18 cellular contexts compared by ENCODE assay signal in genomic region chrX:1334854-1335253, GRCh38. TPM values are rescaled to one million over a fixed set of nuclear protein-coding genes. Genes with fewer than 3 reads are reported as not detected.
"Had no signal": no experiment of that assay in that cellular context is flagged by ENCODE, and none has a peak within 500 bp of the region (broad histone marks: within the 10 kb centered on the region; RNA-seq: fewer than 3 reads in every experiment).

No MANE protein-coding gene starts in this region.

- H3K27ac ChIP-seq: cardiac muscle cell, left lung, ovary, uterus had no signal

- ATAC-seq: activated T-cell treated with anti-CD3 and anti-CD28 coated beads, Interleukin-2, amount 50 U/mL, for 72 hours had no signal

- H3K9me3 Mint-ChIP-seq: neural crest cell had no signal

- H3K4me3 Mint-ChIP-seq: activated T-cell treated with anti-CD3 and anti-CD28 coated beads, Interleukin-2, amount 50 U/mL, for 72 hours; neural crest cell; stimulated activated naive CD8-positive, alpha-beta T cell treated with anti-CD3 and anti-CD28 coated beads, Interleukin-15, Interleukin-2, amounts not matched to agents 100 ng/mL and 50 ng/mL, for 24 hours; T-helper 1 cell treated with Interleukin-12 subunit alpha and Interleukin-12 subunit beta and Interleukin-4 antibody, amounts not matched to agents 30 μg/mL and 1 μg/mL, for 36 hours had no signal

- H3K27ac Mint-ChIP-seq: activated T-cell treated with anti-CD3 and anti-CD28 coated beads, Interleukin-2, amount 50 U/mL, for 72 hours; stimulated activated naive CD8-positive, alpha-beta T cell treated with anti-CD3 and anti-CD28 coated beads, Interleukin-15, Interleukin-2, amounts not matched to agents 100 ng/mL and 50 ng/mL, for 24 hours had no signal

- DNase-seq: activated CD4-positive, alpha-beta T cell treated with anti-CD3 and anti-CD28 coated beads, Interleukin-2, amount 50 U/mL, for 1 hour; activated CD4-positive, CD25-positive, alpha-beta regulatory T cell; activated gamma-delta T cell treated with Interleukin-2 at 50 U/mL for 16 hours; activated T-cell treated with anti-CD3 and anti-CD28 coated beads, Interleukin-2, amount 50 U/mL, for 72 hours; effector CD4-positive, alpha-beta T cell; foreskin melanocyte; head of caudate nucleus; mesendoderm; ovary; stimulated activated CD4-positive, alpha-beta T cell treated with anti-CD3 and anti-CD28 coated beads, Interleukin-15, amount 100 ng/mL, for 24 hours; stimulated activated CD4-positive, alpha-beta T cell treated with anti-CD3 and anti-CD28 coated beads, Interleukin-4, amount 100 ng/mL, for 24 hours; uterus had no signal

- H3K4me3 ChIP-seq: cardiac muscle cell, left lung, ovary, uterus had no signal

- H3K27me3 ChIP-seq: cardiac muscle cell, ovary, uterus had no signal

RNA-seq across cellular contexts. Expression of gene IL3RA, which starts 1.7 kb away (rescaled TPM):
- total RNA-seq: cardiac muscle cell, neural crest cell, renal cortical epithelial cell had no signal
